ENCODE assay signal across 15 cellular contexts in genomic region chr6:165455488-165455887, GRCh38.
DNase-seq lines count a peak whose midpoint lies in the region; ATAC-seq and TF ChIP-seq lines count a peak whose summit lies in the region.
"Had no signal": no experiment of that assay in that cellular context is flagged by ENCODE, and none has a peak within 500 bp of the region (broad histone marks: within the 10 kb centered on the region; RNA-seq: fewer than 3 reads in every experiment).

No MANE protein-coding gene starts in this region.

- 0 out of 2 replicates have a peak, but pooled peaks cover 4% of the 10 kb centered on the region for H3K9me3 Mint-ChIP-seq in WTC11
- H3K9me3 Mint-ChIP-seq: CD4-positive, alpha-beta T cell; CD8-positive, alpha-beta T cell had no signal

- no peaks in the 10 kb centered on the region for H3K4me1 ChIP-seq in left lung
- peaks cover 19 to 28% of the 10 kb centered on the region in 2 donors for H3K4me1 ChIP-seq in thyroid gland
- no peaks in the 10 kb centered on the region for H3K4me1 ChIP-seq in BE2C
- H3K4me1 ChIP-seq: BLaER1 treated with 17β-estradiol and CSF1 and Interleukin-3, amounts not matched to agents 10 nM and 100 nM; Caco-2 had no signal

- TF ChIP-seq POLR2A in thyroid gland (IDR thresholded peaks at IDR 0.05): peak in 1 of 2 donors; percentile 32

- no peak overlapping the region for H3K4me3 Mint-ChIP-seq in WTC11
- H3K4me3 Mint-ChIP-seq: CD4-positive, alpha-beta T cell; CD8-positive, alpha-beta T cell had no signal

- POLR2A ChIA-PET in WTC11 (lab: Charles Lee): no interaction called here

- no peak for TF ChIP-seq CTCF in WTC11 (IDR thresholded peaks at IDR 0.05)
- TF ChIP-seq CTCF in left lung (IDR thresholded peaks at IDR 0.05): no peak
- no peak for TF ChIP-seq CTCF in thyroid gland (IDR thresholded peaks at IDR 0.05)
- TF ChIP-seq CTCF in BE2C (IDR thresholded peaks at IDR 0.05; ENCODE audit: low read depth, low read length): no peak

- H3K27ac Mint-ChIP-seq in WTC11: no peak overlapping the region
- H3K27ac Mint-ChIP-seq: CD4-positive, alpha-beta T cell; CD8-positive, alpha-beta T cell had no signal

- no peaks in the 10 kb centered on the region for H3K9me3 ChIP-seq in left lung
- no peaks in the 10 kb centered on the region for H3K9me3 ChIP-seq in thyroid gland
- no peaks in the 10 kb centered on the region; the same call in 1 of the 2 replicates for H3K9me3 ChIP-seq in BE2C
- H3K9me3 ChIP-seq: BLaER1 treated with 17β-estradiol and CSF1 and Interleukin-3, amounts not matched to agents 10 nM and 100 nM; Caco-2 had no signal

- H3K27ac ChIP-seq in left lung (no peak overlapping the region), thyroid gland (peak overlapping the region in 1 of 3 donors; percentile 14)
- H3K27ac ChIP-seq: BLaER1 treated with 17β-estradiol and CSF1 and Interleukin-3, amounts not matched to agents 10 nM and 100 nM; C4-2B had no signal

- DNase-seq in WTC11 (ENCODE audit: low spot score): no peak
- DNase-seq in left lung: no peak
- DNase-seq in thyroid gland: peak; percentile 57 to 60
- DNase-seq in stimulated activated CD8-positive, alpha-beta memory T cell treated with anti-CD3 and anti-CD28 coated beads, Interleukin-4, amount 100 ng/mL, for 48 hours: no peak
- DNase-seq in BE2C: no peak
- DNase-seq: 8988T; ACHN; Caco-2; Calu3; CD4-positive, alpha-beta T cell; CD8-positive, alpha-beta T cell; DMS79 treated with DMSO at 0.1 percent for 48 hours; GF-D8 had no signal

- ATAC-seq in WTC11: peak; percentile 69
- ATAC-seq in left lung: peak; percentile 77
- ATAC-seq: CD8-positive, alpha-beta T cell had no signal

- peaks cover 19% of the 10 kb centered on the region for H3K27me3 Mint-ChIP-seq in WTC11 (ENCODE audit: low read depth)
- H3K27me3 Mint-ChIP-seq: CD4-positive, alpha-beta T cell had no signal

- H3K36me3 ChIP-seq in left lung (no peaks in the 10 kb centered on the region), thyroid gland (no peaks in the 10 kb centered on the region), BE2C (no peaks in the 10 kb centered on the region)
- H3K36me3 ChIP-seq: BLaER1 treated with 17β-estradiol and CSF1 and Interleukin-3, amounts not matched to agents 10 nM and 100 nM had no signal

- no peak overlapping the region for H3K4me3 ChIP-seq in left lung
- no peak overlapping the region for H3K4me3 ChIP-seq in thyroid gland (replicated peaks in 1 of 3)
- H3K4me3 ChIP-seq in BE2C (ENCODE audit: low read depth, low read length): no peak overlapping the region
- H3K4me3 ChIP-seq: BLaER1 treated with 17β-estradiol and CSF1 and Interleukin-3, amounts not matched to agents 10 nM and 100 nM had no signal

- 48 to 54% methylated on average over 3 of the region's 3 CpGs for WGBS in thyroid gland, 2 donors

- intact Hi-C loops in left lung (cut with DNase I): no loop called here
- intact Hi-C loops in thyroid gland (cut with DNase I): no loop called here

- H3K4me1 Mint-ChIP-seq in WTC11: peaks cover 22% of the 10 kb centered on the region

- peaks cover 3% of the 10 kb centered on the region; the same call in 1 of the 2 replicates for H3K36me3 Mint-ChIP-seq in WTC11
- H3K36me3 Mint-ChIP-seq: CD8-positive, alpha-beta T cell had no signal

- CTCF ChIA-PET in WTC11 (lab: Charles Lee): no interaction called here

- no peaks in the 10 kb centered on the region for H3K27me3 ChIP-seq in left lung
- no peaks in the 10 kb centered on the region for H3K27me3 ChIP-seq in thyroid gland
- H3K27me3 ChIP-seq in BE2C: no peaks in the 10 kb centered on the region
- H3K27me3 ChIP-seq: BLaER1 treated with 17β-estradiol and CSF1 and Interleukin-3, amounts not matched to agents 10 nM and 100 nM had no signal

TF ChIP-seq in WTC11, 78 proteins besides CTCF, POLR2A, EP300 and RAD21:
- no peak for TF ChIP-seq SP1 (CRISPR knock-in tag; conservative IDR thresholded peaks at IDR 0.05)
- TF ChIP-seq JUN (CRISPR knock-in tag; IDR thresholded peaks at IDR 0.05): no peak
- TF ChIP-seq TEAD4 (CRISPR knock-in tag; IDR thresholded peaks at IDR 0.05): no peak
- no peak for TF ChIP-seq SOX15 (CRISPR knock-in tag; IDR thresholded peaks at IDR 0.05)
- no peak for TF ChIP-seq PRRX2 (CRISPR knock-in tag; IDR thresholded peaks at IDR 0.05)
- TF ChIP-seq ELF4 (CRISPR knock-in tag; IDR thresholded peaks at IDR 0.05; ENCODE audit: low read depth): no peak
- no peak for TF ChIP-seq FOXK1 (CRISPR knock-in tag; IDR thresholded peaks at IDR 0.05)
- TF ChIP-seq E2F5 (CRISPR knock-in tag; IDR thresholded peaks at IDR 0.05): no peak

Comparison
In these comparisons a context has a peak if more than half of its experiments do, and no peak if none do; other contexts are left out.
1. DNase-seq: peak in thyroid gland (2 of 2); none in WTC11 (single experiment), left lung (0 of 2), stimulated activated CD8-positive, alpha-beta memory T cell treated with anti-CD3 and anti-CD28 coated beads, Interleukin-4, amount 100 ng/mL, for 48 hours (single experiment) and BE2C (single experiment).